2 cellular contexts compared by ENCODE assay signal in genomic region chr12:102757154-102757873, GRCh38.
TF ChIP-seq lines count a peak whose summit lies in the region.

No MANE protein-coding gene starts in this region.

TF ChIP-seq in SK-N-SH, 30 proteins besides CTCF, POLR2A, EP300 and RAD21:
- TF ChIP-seq ZBTB33 (IDR thresholded peaks at IDR 0.05; ENCODE audit: borderline replicate concordance, low read depth) (no peak), SMC3 (IDR thresholded peaks at IDR 0.05; ENCODE audit: low read depth, low read length) (no peak), PBX3 (IDR thresholded peaks at IDR 0.05) (no peak), TAF1 (IDR thresholded peaks at IDR 0.05; ENCODE audit: borderline replicate concordance, low read depth, low read length) (no peak), YY1 (IDR thresholded peaks at IDR 0.05; ENCODE audit: low read depth) (no peak), FOXJ3 (CRISPR knock-in tag; IDR thresholded peaks at IDR 0.05) (no peak), JUND (IDR thresholded peaks at IDR 0.05) (no peak), FOXM1 (IDR thresholded peaks at IDR 0.05; ENCODE audit: low read depth) (no peak), IRF3 (IDR thresholded peaks at IDR 0.05; ENCODE audit: low read depth, low read length) (no peak), RCOR1 (IDR thresholded peaks at IDR 0.05; ENCODE audit: low read length) (no peak), CHD2 (IDR thresholded peaks at IDR 0.05; ENCODE audit: low read length, partially characterized antibody) (no peak), POLR2AphosphoS5 (IDR thresholded peaks at IDR 0.05; ENCODE audit: low read depth, low read length) (no peak), MEF2A (IDR thresholded peaks at IDR 0.05; ENCODE audit: borderline replicate concordance, low read depth) (no peak), RXRA (IDR thresholded peaks at IDR 0.05; ENCODE audit: borderline replicate concordance, low read depth) (no peak), TCF12 (IDR thresholded peaks at IDR 0.05) (no peak), SIN3A (IDR thresholded peaks at IDR 0.05; ENCODE audit: borderline replicate concordance, low read depth, low read length) (no peak)

TF ChIP-seq in SK-N-SH treated with all-trans-retinoic acid at 6 μM for 48 hours, 23 proteins besides CTCF, POLR2A, EP300 and RAD21 (continued from another document):
- TF ChIP-seq TSHZ2 (CRISPR knock-in tag; IDR thresholded peaks at IDR 0.05) (no peak), ZFP30 (CRISPR knock-in tag; IDR thresholded peaks at IDR 0.05) (no peak)
